In genomic region chr22:42101186-42101585, GRCh38 we compare ENCODE assay signal across 9 cellular contexts. TPM values are rescaled to one million over a fixed set of nuclear protein-coding genes. Genes with fewer than 3 reads are reported as not detected.
"Had no signal": no experiment of that assay in that cellular context is flagged by ENCODE, and none has a peak within 500 bp of the region (broad histone marks: within the 10 kb centered on the region; RNA-seq: fewer than 3 reads in every experiment).

No MANE protein-coding gene starts in this region.

- H3K4me3 ChIP-seq: GM23248, HAP-1 had no signal

- FAIRE-seq: HTR-8/SVneo had no signal

- DNase-seq: GM23248, GOT3, H7, IMR-90, KBM-7 had no signal

- ATAC-seq: HCT116 had no signal

RNA-seq across cellular contexts. Expression of gene PHETA2, which starts 27.1 kb away (rescaled TPM):
- total RNA-seq: H4 had no signal

RNA-seq across cellular contexts. Expression of gene CYP2D6, which starts 29.4 kb away (rescaled TPM):
- total RNA-seq: GM23248, H4 had no signal
